Comparison of ENCODE assay signal across 20 cellular contexts in genomic region chr11:35887737-35888136, GRCh38.
"Had no signal": no experiment of that assay in that cellular context is flagged by ENCODE, and none has a peak within 500 bp of the region (broad histone marks: within the 10 kb centered on the region; RNA-seq: fewer than 3 reads in every experiment).

No MANE protein-coding gene starts in this region.

- H3K9me3 Mint-ChIP-seq: dendritic cell treated with granulocyte-macrophage colony-stimulating factor and Interleukin-4, amounts not matched to agents 40 ng/mL and 50 ng/mL, for 4 days had no signal

- H3K4me3 ChIP-seq: esophagus muscularis mucosa, left ventricle myocardium inferior, lower lobe of right lung, pancreas, thyroid gland had no signal

- ATAC-seq: left cardiac atrium, lower lobe of right lung, pancreas, right cardiac atrium had no signal

- H3K4me1 Mint-ChIP-seq: immature natural killer cell, naive B cell had no signal

- H3K9me3 ChIP-seq: esophagus muscularis mucosa, left ventricle myocardium inferior, lower lobe of right lung, pancreas, thyroid gland had no signal

- H3K36me3 Mint-ChIP-seq: immature natural killer cell, naive B cell, type B pancreatic cell had no signal

- H3K27ac ChIP-seq: esophagus muscularis mucosa, left ventricle myocardium inferior, lower lobe of right lung, pancreas, thyroid gland had no signal

- DNase-seq: foreskin fibroblast; immature natural killer cell; kidney; left cardiac atrium; left ventricle myocardium inferior; lower lobe of right lung; mesenchymal stem cell; naive B cell; occipital lobe; pancreas; right cardiac atrium; small intestine; stimulated activated CD4-positive, alpha-beta T cell treated with anti-CD3 and anti-CD28 coated beads, Interleukin-12 subunit alpha, Interleukin-12 subunit beta, amount 100 ng/mL, for 4 hours; stimulated activated naive CD4-positive, alpha-beta T cell treated with Interleukin-2 at 50 U/mL for 16 hours; thyroid gland had no signal

- H3K27ac Mint-ChIP-seq: dendritic cell treated with granulocyte-macrophage colony-stimulating factor and Interleukin-4, amounts not matched to agents 40 ng/mL and 50 ng/mL, for 4 days; immature natural killer cell; naive B cell; nephron; progenitor cell of endocrine pancreas; type B pancreatic cell had no signal

- H3K4me3 Mint-ChIP-seq: dendritic cell treated with granulocyte-macrophage colony-stimulating factor and Interleukin-4, amounts not matched to agents 40 ng/mL and 50 ng/mL, for 4 days; immature natural killer cell; naive B cell; nephron; type B pancreatic cell had no signal

- H3K4me1 ChIP-seq: esophagus muscularis mucosa, left ventricle myocardium inferior, lower lobe of right lung, pancreas, thyroid gland had no signal

- H3K27me3 ChIP-seq: pancreas, thyroid gland had no signal

- H3K36me3 ChIP-seq: esophagus muscularis mucosa, left ventricle myocardium inferior, lower lobe of right lung, pancreas, thyroid gland had no signal
